13 cellular contexts compared by ENCODE assay signal in the genomic region with DNA sequence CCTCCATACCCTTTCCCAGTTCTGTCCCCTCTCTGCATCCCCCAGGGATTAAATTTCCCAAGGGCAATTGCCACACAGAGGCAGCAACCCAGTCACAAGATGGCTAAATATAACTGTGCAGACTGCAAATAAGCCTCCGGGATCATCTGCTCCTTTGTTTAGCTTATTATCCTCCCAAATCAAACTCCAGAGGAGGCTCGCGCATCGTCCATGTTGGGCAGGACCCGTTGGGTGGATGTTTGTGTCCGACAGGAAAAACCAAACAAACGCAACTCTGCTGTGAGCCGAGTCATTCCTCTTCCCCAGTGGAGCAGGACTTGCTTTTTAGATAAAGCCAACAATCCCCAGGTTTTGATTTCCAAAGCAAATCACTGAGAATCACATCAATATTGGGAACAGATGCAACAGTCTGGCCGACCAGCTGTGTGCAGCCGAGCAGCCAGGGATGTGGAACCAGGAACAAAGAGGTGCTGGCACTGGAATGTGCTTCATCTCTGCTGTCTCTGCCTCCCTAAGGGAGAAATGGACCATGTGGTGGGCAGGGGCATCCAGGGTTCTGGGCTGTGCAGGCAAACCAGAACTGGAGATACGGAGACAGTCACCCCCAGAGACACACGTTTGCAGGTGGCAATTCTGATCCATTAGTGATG.
"Had no signal": no experiment of that assay in that cellular context is flagged by ENCODE, and none has a peak within 500 bp of the region (broad histone marks: within the 10 kb centered on the region; RNA-seq: fewer than 3 reads in every experiment).

No MANE protein-coding gene starts in this region.

- H3K27ac ChIP-seq: esophagus muscularis mucosa, upper lobe of right lung, VCaP had no signal

- ATAC-seq: activated CD4-positive, alpha-beta T cell treated with anti-CD3 and anti-CD28 coated beads for 36 hours; activated CD8-positive, alpha-beta T cell treated with anti-CD3 and anti-CD28 coated beads for 36 hours; left colon; upper lobe of right lung had no signal

- H3K27me3 ChIP-seq: upper lobe of right lung had no signal

- H3K4me3 ChIP-seq: esophagus muscularis mucosa, upper lobe of right lung had no signal

- H3K4me1 ChIP-seq: upper lobe of right lung had no signal

- H3K36me3 ChIP-seq: esophagus muscularis mucosa, upper lobe of right lung had no signal

- H3K9me3 ChIP-seq: esophagus muscularis mucosa, upper lobe of right lung had no signal

- DNase-seq: activated CD4-positive, alpha-beta T cell treated with anti-CD3 and anti-CD28 coated beads for 36 hours; activated CD8-positive, alpha-beta memory T cell treated with anti-CD3 and anti-CD28 coated beads, Interleukin-2, amount 50 U/mL, for 48 hours; activated CD8-positive, alpha-beta T cell treated with anti-CD3 and anti-CD28 coated beads for 36 hours; aorta; foreskin fibroblast; left colon; nephron progenitor cell; stimulated activated CD4-positive, alpha-beta T cell treated with anti-CD3 and anti-CD28 coated beads, Interleukin-12 subunit alpha, Interleukin-12 subunit beta, amount 100 ng/mL, for 4 hours; stimulated activated naive CD4-positive, alpha-beta T cell treated with Interleukin-2 at 50 U/mL for 16 hours; T-helper 9 cell; upper lobe of right lung had no signal
